In genomic region chr1:213019450-213019849, GRCh38 we compare ENCODE assay signal across 11 cellular contexts.
"Had no signal": no experiment of that assay in that cellular context is flagged by ENCODE, and none has a peak within 500 bp of the region (broad histone marks: within the 10 kb centered on the region; RNA-seq: fewer than 3 reads in every experiment).

No MANE protein-coding gene starts in this region.

- H3K4me3 Mint-ChIP-seq: GM23338, H9, HFFc6 had no signal

- H3K27ac ChIP-seq: GM23248 had no signal

- FAIRE-seq: H1, H54 had no signal

- DNase-seq: GM23248, GOT3, H7, H9, HCEC 1CT, HFFc6 had no signal

- H3K9ac ChIP-seq: GM23248 had no signal

- H2AFZ ChIP-seq: GM23248, GM23338 had no signal

- H3K9me3 ChIP-seq: HAP-1 had no signal

- H3K36me3 ChIP-seq: HAP-1 had no signal

- ATAC-seq: GM23338, HCT116 had no signal

- H3K4me2 ChIP-seq: GM23338 had no signal

- H3K4me3 ChIP-seq: GM23248, GM23338, HAP-1 had no signal

- H3K27ac Mint-ChIP-seq: GM23338, H9, HFFc6 had no signal
